ENCODE assay signal across 1 cellular context in the genomic region with DNA sequence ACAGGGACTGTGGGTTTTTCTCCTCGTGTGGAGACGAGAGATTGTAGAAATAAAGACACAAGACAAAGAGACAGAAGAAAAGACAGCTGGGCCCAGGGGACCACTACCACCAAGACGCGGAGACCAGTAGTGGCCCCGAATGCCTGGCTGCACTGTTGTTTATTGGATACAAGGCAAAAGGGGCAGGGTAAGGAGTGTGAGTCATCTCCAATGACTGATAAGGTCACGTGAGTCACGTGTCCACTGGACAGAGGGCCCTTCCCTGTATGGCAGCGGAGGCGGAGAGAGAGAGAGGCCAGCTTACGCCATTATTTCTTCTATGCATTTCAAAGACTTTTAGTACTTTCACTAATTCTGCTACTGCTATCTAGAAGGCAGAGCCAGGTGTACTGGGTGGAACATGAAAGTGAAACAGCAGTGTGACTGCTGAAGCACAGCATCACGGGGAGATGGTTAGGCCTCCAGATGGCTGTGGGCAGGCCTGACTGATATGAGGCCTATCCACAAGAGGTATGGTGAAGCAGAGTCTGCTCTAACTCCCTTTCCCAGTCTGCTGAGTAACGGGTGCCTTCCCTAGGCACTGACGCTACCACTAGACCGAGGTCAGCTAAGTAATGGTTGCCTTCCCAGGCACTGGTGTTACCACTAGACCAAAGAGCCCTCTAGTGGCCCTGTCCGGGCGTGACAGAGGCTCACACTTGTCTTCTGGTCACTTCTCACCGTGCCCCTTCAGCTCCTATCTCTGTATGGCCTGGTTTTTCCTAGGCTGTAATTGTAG.
TF ChIP-seq lines count a peak whose summit lies in the region.
"Not testable (repeated sequence)": the region's sequence is repeated elsewhere in the genome, so short reads cannot be mapped to it uniquely, and the experiment has no call there.

No MANE protein-coding gene starts in this region.

TF ChIP-seq in HepG2, 621 proteins besides CTCF, POLR2A, EP300 and RAD21 (continued from another document):
- TF ChIP-seq, protein P1, sequence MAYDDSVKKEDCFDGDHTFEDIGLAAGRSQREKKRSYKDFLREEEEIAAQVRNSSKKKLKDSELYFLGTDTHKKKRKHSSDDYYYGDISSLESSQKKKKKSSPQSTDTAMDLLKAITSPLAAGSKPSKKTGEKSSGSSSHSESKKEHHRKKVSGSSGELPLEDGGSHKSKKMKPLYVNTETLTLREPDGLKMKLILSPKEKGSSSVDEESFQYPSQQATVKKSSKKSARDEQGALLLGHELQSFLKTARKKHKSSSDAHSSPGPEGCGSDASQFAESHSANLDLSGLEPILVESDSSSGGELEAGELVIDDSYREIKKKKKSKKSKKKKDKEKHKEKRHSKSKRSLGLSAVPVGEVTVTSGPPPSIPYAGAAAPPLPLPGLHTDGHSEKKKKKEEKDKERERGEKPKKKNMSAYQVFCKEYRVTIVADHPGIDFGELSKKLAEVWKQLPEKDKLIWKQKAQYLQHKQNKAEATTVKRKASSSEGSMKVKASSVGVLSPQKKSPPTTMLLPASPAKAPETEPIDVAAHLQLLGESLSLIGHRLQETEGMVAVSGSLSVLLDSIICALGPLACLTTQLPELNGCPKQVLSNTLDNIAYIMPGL (CRISPR knock-in tag; IDR thresholded peaks at IDR 0.05; ENCODE audit: borderline replicate concordance in 1 of 2, low read depth in 1 of 2) = 0 out of 4 replicates have a peak, but pooled peaks of 1 of the 2 experiments have one; percentile 54
- TF ChIP-seq IRF2 (CRISPR knock-in tag; IDR thresholded peaks at IDR 0.05) (peak; percentile 42; the same call in 1 of the 2 replicates), SAP130 (CRISPR knock-in tag; IDR thresholded peaks at IDR 0.05; ENCODE audit: low read depth) (0 out of 2 replicates have a peak, but pooled peaks have one; percentile 42), ZNF644 (CRISPR knock-in tag; IDR thresholded peaks at IDR 0.05; ENCODE audit: low read depth) (0 out of 2 replicates have a peak, but pooled peaks have one; percentile 32), CBX2 (CRISPR knock-in tag; IDR thresholded peaks at IDR 0.05; ENCODE audit: low read depth) (peak; percentile 37; the same call in 1 of the 2 replicates), CHCHD3 (CRISPR knock-in tag; IDR thresholded peaks at IDR 0.05) (0 out of 2 replicates have a peak, but pooled peaks have one; percentile 39), ZFX (CRISPR knock-in tag; IDR thresholded peaks at IDR 0.05; ENCODE audit: low read depth) (peak; percentile 31; the same call in 1 of the 2 replicates), MED1 (CRISPR knock-in tag; IDR thresholded peaks at IDR 0.05) (0 out of 2 replicates have a peak, but pooled peaks have one; percentile 29), ZNF788 (CRISPR knock-in tag; IDR thresholded peaks at IDR 0.05; ENCODE audit: borderline replicate concordance) (peak; percentile 62; the same call in 1 of the 2 replicates), SOX6 (CRISPR knock-in tag; IDR thresholded peaks at IDR 0.05) (peak; percentile 38; the same call in 1 of the 2 replicates), ZNF331 (CRISPR knock-in tag; IDR thresholded peaks at IDR 0.05) (0 out of 2 replicates have a peak, but pooled peaks have one; percentile 25), ZNF792 (CRISPR knock-in tag; IDR thresholded peaks at IDR 0.05) (peak; percentile 58; the same call in 1 of the 2 replicates), SMC3 (IDR thresholded peaks at IDR 0.05; ENCODE audit: low read length) (peak; percentile 70; the same call in 1 of the 2 replicates), SALL1 (CRISPR knock-in tag; IDR thresholded peaks at IDR 0.05) (peak; percentile 25; the same call in 1 of the 2 replicates), GATAD2A (CRISPR knock-in tag; IDR thresholded peaks at IDR 0.05) (peak; percentile 42; the same call in 1 of the 2 replicates), KAT8 (CRISPR knock-in tag; IDR thresholded peaks at IDR 0.05) (peak; percentile 62), POGZ (CRISPR knock-in tag; IDR thresholded peaks at IDR 0.05) (0 out of 2 replicates have a peak, but pooled peaks have one; percentile 33), RBFOX2 (IDR thresholded peaks at IDR 0.05; ENCODE audit: low read depth, low read length) (0 out of 2 replicates have a peak, but pooled peaks have one; percentile 13), AKAP8 (CRISPR knock-in tag; IDR thresholded peaks at IDR 0.05) (0 out of 2 replicates have a peak, but pooled peaks have one; percentile 62), DNMT1 (CRISPR knock-in tag; IDR thresholded peaks at IDR 0.05) (peak; percentile 85; the same call in 1 of the 2 replicates), ZBTB38 (CRISPR knock-in tag; IDR thresholded peaks at IDR 0.05) (peak; percentile 61)
- not testable (repeated sequence) for TF ChIP-seq CBX2 (IDR thresholded peaks at IDR 0.05; ENCODE audit: low read depth, low read length); SOX6 (IDR thresholded peaks at IDR 0.05)
- TF ChIP-seq, protein P2, sequence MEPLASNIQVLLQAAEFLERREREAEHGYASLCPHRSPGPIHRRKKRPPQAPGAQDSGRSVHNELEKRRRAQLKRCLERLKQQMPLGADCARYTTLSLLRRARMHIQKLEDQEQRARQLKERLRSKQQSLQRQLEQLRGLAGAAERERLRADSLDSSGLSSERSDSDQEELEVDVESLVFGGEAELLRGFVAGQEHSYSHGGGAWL (CRISPR knock-in tag; IDR thresholded peaks at IDR 0.05) = 0 out of 2 replicates have a peak, but pooled peaks have one; percentile 34
- TF ChIP-seq, protein P3, sequence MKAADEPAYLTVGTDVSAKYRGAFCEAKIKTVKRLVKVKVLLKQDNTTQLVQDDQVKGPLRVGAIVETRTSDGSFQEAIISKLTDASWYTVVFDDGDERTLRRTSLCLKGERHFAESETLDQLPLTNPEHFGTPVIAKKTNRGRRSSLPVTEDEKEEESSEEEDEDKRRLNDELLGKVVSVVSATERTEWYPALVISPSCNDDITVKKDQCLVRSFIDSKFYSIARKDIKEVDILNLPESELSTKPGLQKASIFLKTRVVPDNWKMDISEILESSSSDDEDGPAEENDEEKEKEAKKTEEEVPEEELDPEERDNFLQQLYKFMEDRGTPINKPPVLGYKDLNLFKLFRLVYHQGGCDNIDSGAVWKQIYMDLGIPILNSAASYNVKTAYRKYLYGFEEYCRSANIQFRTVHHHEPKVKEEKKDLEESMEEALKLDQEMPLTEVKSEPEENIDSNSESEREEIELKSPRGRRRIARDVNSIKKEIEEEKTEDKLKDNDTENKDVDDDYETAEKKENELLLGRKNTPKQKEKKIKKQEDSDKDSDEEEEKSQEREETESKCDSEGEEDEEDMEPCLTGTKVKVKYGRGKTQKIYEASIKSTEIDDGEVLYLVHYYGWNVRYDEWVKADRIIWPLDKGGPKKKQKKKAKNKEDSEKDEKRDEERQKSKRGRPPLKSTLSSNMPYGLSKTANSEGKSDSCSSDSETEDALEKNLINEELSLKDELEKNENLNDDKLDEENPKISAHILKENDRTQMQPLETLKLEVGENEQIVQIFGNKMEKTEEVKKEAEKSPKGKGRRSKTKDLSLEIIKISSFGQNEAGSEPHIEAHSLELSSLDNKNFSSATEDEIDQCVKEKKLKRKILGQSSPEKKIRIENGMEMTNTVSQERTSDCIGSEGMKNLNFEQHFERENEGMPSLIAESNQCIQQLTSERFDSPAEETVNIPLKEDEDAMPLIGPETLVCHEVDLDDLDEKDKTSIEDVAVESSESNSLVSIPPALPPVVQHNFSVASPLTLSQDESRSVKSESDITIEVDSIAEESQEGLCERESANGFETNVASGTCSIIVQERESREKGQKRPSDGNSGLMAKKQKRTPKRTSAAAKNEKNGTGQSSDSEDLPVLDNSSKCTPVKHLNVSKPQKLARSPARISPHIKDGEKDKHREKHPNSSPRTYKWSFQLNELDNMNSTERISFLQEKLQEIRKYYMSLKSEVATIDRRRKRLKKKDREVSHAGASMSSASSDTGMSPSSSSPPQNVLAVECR (CRISPR knock-in tag; IDR thresholded peaks at IDR 0.05; ENCODE audit: borderline replicate concordance) = peak; percentile 47; the same call in 1 of the 2 replicates
- TF ChIP-seq, protein P4, sequence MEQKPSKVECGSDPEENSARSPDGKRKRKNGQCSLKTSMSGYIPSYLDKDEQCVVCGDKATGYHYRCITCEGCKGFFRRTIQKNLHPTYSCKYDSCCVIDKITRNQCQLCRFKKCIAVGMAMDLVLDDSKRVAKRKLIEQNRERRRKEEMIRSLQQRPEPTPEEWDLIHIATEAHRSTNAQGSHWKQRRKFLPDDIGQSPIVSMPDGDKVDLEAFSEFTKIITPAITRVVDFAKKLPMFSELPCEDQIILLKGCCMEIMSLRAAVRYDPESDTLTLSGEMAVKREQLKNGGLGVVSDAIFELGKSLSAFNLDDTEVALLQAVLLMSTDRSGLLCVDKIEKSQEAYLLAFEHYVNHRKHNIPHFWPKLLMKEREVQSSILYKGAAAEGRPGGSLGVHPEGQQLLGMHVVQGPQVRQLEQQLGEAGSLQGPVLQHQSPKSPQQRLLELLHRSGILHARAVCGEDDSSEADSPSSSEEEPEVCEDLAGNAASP (CRISPR knock-in tag; IDR thresholded peaks at IDR 0.05; ENCODE audit: borderline replicate concordance) = 0 out of 2 replicates have a peak, but pooled peaks have one; percentile 27
